Comparison of ENCODE assay signal across 4 cellular contexts in the genomic region with DNA sequence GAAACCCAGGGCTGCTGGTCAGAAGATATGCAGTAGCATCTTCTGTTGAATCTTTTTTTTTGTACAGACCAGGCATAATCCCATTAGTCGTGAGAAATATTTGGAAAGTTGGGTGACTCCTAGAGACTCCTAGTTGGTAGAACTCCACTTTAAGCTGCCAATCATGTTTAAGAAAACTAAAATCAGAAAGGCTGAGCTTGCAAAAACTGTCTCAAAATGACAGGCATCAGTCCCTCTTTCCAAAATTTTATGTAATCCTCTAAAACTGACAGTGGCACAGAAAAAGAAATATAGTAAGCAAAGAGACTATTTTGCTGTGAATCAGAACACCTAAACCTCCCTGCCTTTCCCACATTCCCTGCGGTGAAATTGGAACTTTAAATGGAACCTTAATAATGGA.
TF ChIP-seq lines count a peak whose summit lies in the region.

No MANE protein-coding gene starts in this region.

TF ChIP-seq in HepG2, 621 proteins besides CTCF, POLR2A, EP300 and RAD21:
- TF ChIP-seq GABPA (IDR thresholded peaks at IDR 0.05; ENCODE audit: low read depth, low read length) = no peak
- TF ChIP-seq GABPA (CRISPR knock-in tag; IDR thresholded peaks at IDR 0.05; ENCODE audit: low read depth) = no peak
- TF ChIP-seq ZNF337 (CRISPR knock-in tag; IDR thresholded peaks at IDR 0.05; ENCODE audit: borderline replicate concordance, low read depth) = no peak
- peak; percentile 65 for TF ChIP-seq MAFF (IDR thresholded peaks at IDR 0.05; ENCODE audit: low read depth, low read length)
- TF ChIP-seq MAFK (conservative IDR thresholded peaks at IDR 0.05 in 1 of 2, IDR thresholded peaks at IDR 0.05 in 1 of 2; ENCODE audit: low read length in 2 of 2) = peak; percentile 54 to 88

TF ChIP-seq in A549, 52 proteins besides CTCF, POLR2A, EP300 and RAD21:
- TF ChIP-seq HOXB13 (CRISPR knock-in tag; IDR thresholded peaks at IDR 0.05; ENCODE audit: low read depth) (no peak), MAFK (IDR thresholded peaks at IDR 0.05; ENCODE audit: partially characterized antibody) (peak; percentile 50), EHF (CRISPR knock-in tag; IDR thresholded peaks at IDR 0.05) (no peak)
- TF ChIP-seq, protein P1, sequence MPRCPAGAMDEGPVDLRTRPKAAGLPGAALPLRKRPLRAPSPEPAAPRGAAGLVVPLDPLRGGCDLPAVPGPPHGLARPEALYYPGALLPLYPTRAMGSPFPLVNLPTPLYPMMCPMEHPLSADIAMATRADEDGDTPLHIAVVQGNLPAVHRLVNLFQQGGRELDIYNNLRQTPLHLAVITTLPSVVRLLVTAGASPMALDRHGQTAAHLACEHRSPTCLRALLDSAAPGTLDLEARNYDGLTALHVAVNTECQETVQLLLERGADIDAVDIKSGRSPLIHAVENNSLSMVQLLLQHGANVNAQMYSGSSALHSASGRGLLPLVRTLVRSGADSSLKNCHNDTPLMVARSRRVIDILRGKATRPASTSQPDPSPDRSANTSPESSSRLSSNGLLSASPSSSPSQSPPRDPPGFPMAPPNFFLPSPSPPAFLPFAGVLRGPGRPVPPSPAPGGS (IDR thresholded peaks at IDR 0.05) = no peak

TF ChIP-seq in IMR-90, 13 proteins besides CTCF, POLR2A, EP300 and RAD21:
- TF ChIP-seq MAFK (IDR thresholded peaks at IDR 0.05; ENCODE audit: low read depth, low read length) = peak; percentile 72
- no peak for TF ChIP-seq SMC3 (IDR thresholded peaks at IDR 0.05; ENCODE audit: low read depth, low read length)

TF ChIP-seq in K562, 482 proteins besides CTCF, POLR2A, EP300 and RAD21:
- TF ChIP-seq MAFK (IDR thresholded peaks at IDR 0.05; ENCODE audit: low read length) (0 out of 2 replicates have a peak, but pooled peaks have one; percentile 23), ZNF77 (CRISPR knock-in tag; IDR thresholded peaks at IDR 0.05) (no peak), ZNF316 (IDR thresholded peaks at IDR 0.05) (peak; percentile 20; the same call in 1 of the 2 replicates)
